23 cellular contexts compared by ENCODE assay signal in genomic region chr9:12640866-12641636, GRCh38. TPM values are rescaled to one million over a fixed set of nuclear protein-coding genes. Genes with fewer than 3 reads are reported as not detected.
DNase-seq lines count a peak whose midpoint lies in the region; ATAC-seq, FAIRE-seq and TF ChIP-seq lines count a peak whose summit lies in the region.
"Had no signal": no experiment of that assay in that cellular context is flagged by ENCODE, and none has a peak within 500 bp of the region (broad histone marks: within the 10 kb centered on the region; RNA-seq: fewer than 3 reads in every experiment).

No MANE protein-coding gene starts in this region.

- TF ChIP-seq CTCF in A549 (IDR thresholded peaks at IDR 0.05), result no peak

- 0 out of 6 replicates have a peak, but pooled peaks have one; percentile 42 to 62 for ATAC-seq in A549
- ATAC-seq in stimulated activated naive CD8-positive, alpha-beta T cell treated with anti-CD3 and anti-CD28 coated beads, Interleukin-15, Interleukin-2, amounts not matched to agents 100 U/mL and 50 U/mL, for 24 hours, result no peak
- ATAC-seq: left cardiac atrium; stimulated activated memory B cell treated with anti-CD40 and anti-IgM and Interleukin-4, amounts not matched to agents 10 μg/mL and 1 μg/mL and 100 μg/mL, for 72 hours had no signal

- no peak overlapping the region for H3K27ac ChIP-seq in A549
- H3K27ac ChIP-seq: brain microvascular endothelial cell, dorsolateral prefrontal cortex, hepatocyte, pancreas, SJCRH30, spleen had no signal

- WGBS in A549 (ENCODE audit: missing lambda C conversion rate), result under 1% methylated on average over 4 of the region's 4 CpGs

- no peak for DNase-seq in A549 (ENCODE audit: low read depth in 1 of 2, low spot score in 1 of 2)
- DNase-seq in M059J (ENCODE audit: low read depth), result peak; percentile 10
- peak; percentile 37 for DNase-seq in NCI-H526 treated with DMSO at 0.1 percent for 48 hours (lab: John Stamatoyannopoulos, UW)
- peak; percentile 37 for DNase-seq in glomerular visceral epithelial cell (ENCODE audit: extremely low spot score)
- no peak for DNase-seq in DMS114 treated with DMSO at 0.1 percent for 48 hours (lab: John Stamatoyannopoulos, UW; ENCODE audit: unreplicated experiment)
- DNase-seq in NCI-H524 treated with DMSO at 0.1 percent for 48 hours (lab: John Stamatoyannopoulos, UW), result no peak
- no peak for DNase-seq in T-helper 9 cell
- DNase-seq in stimulated activated naive CD8-positive, alpha-beta T cell treated with anti-CD3 and anti-CD28 coated beads, Interleukin-15, Interleukin-2, amounts not matched to agents 100 U/mL and 50 U/mL, for 24 hours, result no peak
- DNase-seq: ACHN; activated CD8-positive, alpha-beta memory T cell treated with anti-CD3 and anti-CD28 coated beads, Interleukin-2, amount 50 U/mL, for 48 hours; activated naive CD4-positive, alpha-beta T cell treated with anti-CD3 and anti-CD28 coated beads for 36 hours; brain microvascular endothelial cell; CD4-positive, alpha-beta memory T cell; dorsolateral prefrontal cortex; GF-D8; left cardiac atrium; pancreas; SJCRH30; spleen; trophoblast cell had no signal

- TF ChIP-seq EP300 in A549 (IDR thresholded peaks at IDR 0.05), result no peak

- CTCF ChIA-PET in A549 (lab: Yijun Ruan, JAX), result interaction anchor here (0.7 to 2.7 kb wide), 4 partner anchors 17 to 312 kb away, joined by 3 to 24 read pairs (median 4); no protein-coding TSS in a partner anchor

- H3K9me3 ChIP-seq in A549, result no peaks in the 10 kb centered on the region
- H3K9me3 ChIP-seq: pancreas, SJCRH30, spleen had no signal

- POLR2A ChIA-PET in A549 (lab: Yijun Ruan, JAX), result no interaction called here

- no peak for FAIRE-seq in A549 (lab: Jason Lieb, UNC)

- H3K4me2 ChIP-seq in A549, result no peak overlapping the region
- H3K4me2 ChIP-seq: hepatocyte had no signal

- no peak for TF ChIP-seq RAD21 in A549 (conservative IDR thresholded peaks at IDR 0.05 in 1 of 2, IDR thresholded peaks at IDR 0.05 in 1 of 2)

- no peak overlapping the region for H3K4me3 ChIP-seq in A549
- H3K4me3 ChIP-seq: dorsolateral prefrontal cortex, hepatocyte, pancreas, SJCRH30, spleen had no signal

- TF ChIP-seq POLR2A in A549 (IDR thresholded peaks at IDR 0.05; ENCODE audit: low read length), result no peak

- no peaks in the 10 kb centered on the region for H3K4me1 ChIP-seq in A549
- H3K4me1 ChIP-seq: pancreas, SJCRH30, spleen had no signal

TF ChIP-seq in A549, 52 proteins besides CTCF, POLR2A, EP300 and RAD21:
- TF ChIP-seq HDAC2 (IDR thresholded peaks at IDR 0.05), result no peak
- TF ChIP-seq ZSCAN20 (CRISPR knock-in tag; IDR thresholded peaks at IDR 0.05), result no peak
- no peak for TF ChIP-seq HOXB13 (CRISPR knock-in tag; IDR thresholded peaks at IDR 0.05; ENCODE audit: low read depth)
- no peak for TF ChIP-seq NFE2L2 (conservative IDR thresholded peaks at IDR 0.05; ENCODE audit: low read length)
- TF ChIP-seq MYC (IDR thresholded peaks at IDR 0.05; ENCODE audit: borderline replicate concordance, low read length), result no peak
- no peak for TF ChIP-seq FOSB (CRISPR knock-in tag; IDR thresholded peaks at IDR 0.05)
- TF ChIP-seq RCOR1 (IDR thresholded peaks at IDR 0.05; ENCODE audit: low read depth, low read length), result no peak
- no peak for TF ChIP-seq FOSL2 (IDR thresholded peaks at IDR 0.05)
- TF ChIP-seq FOSL2 (CRISPR knock-in tag; IDR thresholded peaks at IDR 0.05), result no peak
- no peak for TF ChIP-seq TFCP2L1 (CRISPR knock-in tag; IDR thresholded peaks at IDR 0.05)
- TF ChIP-seq REST (IDR thresholded peaks at IDR 0.05), result no peak

RNA-seq across cellular contexts. Expression of gene TYRP1, which starts 52.1 kb away (rescaled TPM):
- 0.12 and 0.17 TPM in 2 replicates for polyA plus RNA-seq in A549 (2011; rRNA removed)
- polyA plus RNA-seq in A549 (2012; cell fraction: cytosol; rRNA removed), result not detected in 2 replicates
- not detected in 2 replicates for polyA plus RNA-seq in A549 (2012; cell fraction: nucleus; rRNA removed)
- 0.12 TPM in 2 of 3 replicates, not detected in the other for polyA plus RNA-seq in A549 (2017; fragmentation: RNase III; extraction: RNeasy Plus Mini Kit Qiagen cat#74134 plus additional on column Dnase treatment)
- not detected in 2 replicates for polyA minus RNA-seq in A549 (2011; rRNA and poly(A)+ RNA removed)
- 13.4 and 14.1 TPM in 2 replicates for total RNA-seq in M059J (2014; rRNA removed; shearing (Covaris generic))
- total RNA-seq: activated naive CD4-positive, alpha-beta T cell treated with anti-CD3 and anti-CD28 coated beads for 36 hours; CD4-positive, alpha-beta memory T cell; spleen had no signal
- polyA plus RNA-seq: CD4-positive, alpha-beta memory T cell; IgD-negative memory B cell; spleen had no signal

Comparison
In these comparisons a context has a peak if more than half of its experiments do, and no peak if none do; other contexts are left out.
1. DNase-seq: peak in M059J (single experiment), NCI-H526 treated with DMSO at 0.1 percent for 48 hours (single experiment) and glomerular visceral epithelial cell (single experiment); none in A549 (0 of 2), DMS114 treated with DMSO at 0.1 percent for 48 hours (single experiment), NCI-H524 treated with DMSO at 0.1 percent for 48 hours (single experiment), T-helper 9 cell (single experiment) and stimulated activated naive CD8-positive, alpha-beta T cell treated with anti-CD3 and anti-CD28 coated beads, Interleukin-15, Interleukin-2, amounts not matched to agents 100 U/mL and 50 U/mL, for 24 hours (single experiment).